Comparison of ENCODE assay signal across 17 cellular contexts in genomic region chrX:45309096-45309495, GRCh38.
"Had no signal": no experiment of that assay in that cellular context is flagged by ENCODE, and none has a peak within 500 bp of the region (broad histone marks: within the 10 kb centered on the region; RNA-seq: fewer than 3 reads in every experiment).

No MANE protein-coding gene starts in this region.

- DNase-seq: activated CD4-positive, CD25-positive, alpha-beta regulatory T cell treated with anti-CD3 and anti-CD28 coated beads, Interleukin-2, amount 50 U/mL, for 72 hours; activated naive CD4-positive, alpha-beta T cell treated with anti-CD3 and anti-CD28 coated beads, Interleukin-2, amount 10 ng/mL, durations not matched to agents 7 days and 5 days; activated T-cell treated with anti-CD3 and anti-CD28 coated beads for 4 hours; central memory CD4-positive, alpha-beta T cell; effector CD8-positive, alpha-beta T cell; kidney; left ventricle myocardium superior; mesendoderm; nephron progenitor cell; occipital lobe; stimulated activated CD4-positive, alpha-beta T cell treated with anti-CD3 and anti-CD28 coated beads, Interleukin-2, amount 100 ng/mL, for 48 hours; stimulated activated naive B cell treated with anti-CD40 and anti-IgM and Interleukin-4, amounts not matched to agents 10 μg/mL and 1 μg/mL and 100 μg/mL, for 72 hours; T-helper 1 cell; T1000; tibial artery; uterus had no signal

- H3K4me2 ChIP-seq: hepatocyte had no signal

- H3K36me3 ChIP-seq: tibial artery, uterus had no signal

- H3K27me3 ChIP-seq: hepatocyte, tibial artery, uterus had no signal

- H2AFZ ChIP-seq: hepatocyte had no signal

- H3K79me2 ChIP-seq: hepatocyte had no signal

- H3K27ac ChIP-seq: hepatocyte, tibial artery, uterus had no signal

- ATAC-seq: left ventricle myocardium superior; stimulated activated naive B cell treated with anti-CD40 and anti-IgM and Interleukin-4, amounts not matched to agents 10 μg/mL and 1 μg/mL and 100 μg/mL, for 72 hours had no signal

- H3K4me1 ChIP-seq: tibial artery, uterus had no signal

- H3K4me3 ChIP-seq: hepatocyte, tibial artery, uterus had no signal

- H3K9me3 ChIP-seq: uterus had no signal
